In genomic region chr9:64057553-64057952, GRCh38 we compare ENCODE assay signal across 24 cellular contexts.
"Had no signal": no experiment of that assay in that cellular context is flagged by ENCODE, and none has a peak within 500 bp of the region (broad histone marks: within the 10 kb centered on the region; RNA-seq: fewer than 3 reads in every experiment).

No MANE protein-coding gene starts in this region.

- H3K4me3 ChIP-seq: colonic mucosa, coronary artery, dorsolateral prefrontal cortex, esophagus muscularis mucosa, esophagus squamous epithelium, gastrocnemius medialis, gastroesophageal sphincter, heart left ventricle, heart right ventricle had no signal

- ATAC-seq: effector memory CD8-positive, alpha-beta T cell; esophagus mucosa; foreskin keratinocyte; gastrocnemius medialis; gastroesophageal sphincter; heart left ventricle; heart right ventricle had no signal

- H3K27me3 ChIP-seq: colonic mucosa, esophagus muscularis mucosa, esophagus squamous epithelium, foreskin keratinocyte, gastrocnemius medialis, gastroesophageal sphincter, heart left ventricle, heart right ventricle had no signal

- H3K9me3 ChIP-seq: colonic mucosa, esophagus muscularis mucosa, esophagus squamous epithelium, gastrocnemius medialis, gastroesophageal sphincter, heart left ventricle, heart right ventricle had no signal

- DNase-seq: colonic mucosa; cortex of kidney; dermis blood vessel endothelial cell; dorsolateral prefrontal cortex; effector CD4-positive, alpha-beta T cell; effector CD8-positive, alpha-beta T cell; effector memory CD4-positive, alpha-beta T cell; effector memory CD8-positive, alpha-beta T cell; endodermal cell; erythroblast; esophagus squamous epithelium; foreskin fibroblast; foreskin keratinocyte; foreskin melanocyte; gastrocnemius medialis; glutamatergic neuron; head of caudate nucleus; heart left ventricle; heart right ventricle had no signal

- H3K36me3 ChIP-seq: colonic mucosa, esophagus muscularis mucosa, esophagus squamous epithelium, gastrocnemius medialis, gastroesophageal sphincter, heart left ventricle, heart right ventricle had no signal

- H3K27ac ChIP-seq: colonic mucosa, coronary artery, dorsolateral prefrontal cortex, epithelial cell of prostate, esophagus muscularis mucosa, esophagus squamous epithelium, foreskin keratinocyte, gastrocnemius medialis, gastroesophageal sphincter, heart left ventricle, heart right ventricle had no signal

- H3K4me1 ChIP-seq: colonic mucosa, esophagus muscularis mucosa, esophagus squamous epithelium, foreskin keratinocyte, gastrocnemius medialis, gastroesophageal sphincter, heart left ventricle, heart right ventricle had no signal
